ENCODE assay signal across 8 cellular contexts in genomic region chr5:74765929-74766328, GRCh38. TPM values are rescaled to one million over a fixed set of nuclear protein-coding genes. Genes with fewer than 3 reads are reported as not detected.
A peak's percentile ranks its signal among the peaks of the same experiment; 100 is the strongest.
DNase-seq lines count a peak whose midpoint lies in the region; ATAC-seq, FAIRE-seq and TF ChIP-seq lines count a peak whose summit lies in the region.

No MANE protein-coding gene starts in this region.

- no peak overlapping the region for H3K27ac Mint-ChIP-seq in CD8-positive, alpha-beta T cell

- H3K9me3 Mint-ChIP-seq in CD8-positive, alpha-beta T cell = no peaks in the 10 kb centered on the region

- H4K20me1 ChIP-seq in endothelial cell of umbilical vein (replicated peaks; ENCODE audit: control insufficient read depth, extremely low read depth, insufficient read depth, low read length) (no peaks in the 10 kb centered on the region), osteoblast (ENCODE audit: insufficient read depth, low read length) (no peaks in the 10 kb centered on the region)

- BruUV-seq in endothelial cell of umbilical vein (replicated peaks; lab: Mats Ljungman, UMichigan) = no TSS peak

- no peak for TF ChIP-seq CTCF in CD8-positive, alpha-beta T cell (IDR thresholded peaks at IDR 0.05)
- TF ChIP-seq CTCF in endothelial cell of umbilical vein (IDR thresholded peaks at IDR 0.05; ENCODE audit: extremely low read depth in 1 of 2, insufficient read depth in 1 of 2, low read depth in 1 of 2, low read length in 2 of 2) (no peak), osteoblast (IDR thresholded peaks at IDR 0.05; ENCODE audit: extremely low read depth, low read depth, low read length) (no peak)

- H3K36me3 Mint-ChIP-seq in CD8-positive, alpha-beta T cell = peaks cover 55% of the 10 kb centered on the region

- no peaks in the 10 kb centered on the region for H3K9me1 ChIP-seq in endothelial cell of umbilical vein (replicated peaks; ENCODE audit: control insufficient read depth, extremely low read depth, insufficient read depth, low read length)

- H3K4me3 ChIP-seq in CD8-positive, alpha-beta T cell (ENCODE audit: low read depth, low read length) = peak overlapping the region; percentile 94
- H3K4me3 ChIP-seq in NT2/D1 (ENCODE audit: insufficient read length, low read depth) = peak overlapping the region; percentile 91
- peak overlapping the region; percentile 73 to 98 (median 86) for H3K4me3 ChIP-seq in endothelial cell of umbilical vein (replicated peaks in 1 of 3; ENCODE audit: insufficient read depth in 1 of 3, low read depth in 1 of 3, low read length in 3 of 3)
- H3K4me3 ChIP-seq in osteoblast (ENCODE audit: insufficient read depth, low read length) = peak overlapping the region; percentile 96

- H2AFZ ChIP-seq in endothelial cell of umbilical vein (ENCODE audit: low read depth, low read length) (no peak overlapping the region), osteoblast (ENCODE audit: low read length) (peak overlapping the region; percentile 98)

- H3K9me3 ChIP-seq in CD8-positive, alpha-beta T cell (ENCODE audit: low read length) = no peaks in the 10 kb centered on the region
- H3K9me3 ChIP-seq in NT2/D1 (ENCODE audit: insufficient read depth, low read length) (no peaks in the 10 kb centered on the region), endothelial cell of umbilical vein (replicated peaks; ENCODE audit: control insufficient read depth, insufficient read depth, low read length) (no peaks in the 10 kb centered on the region), osteoblast (ENCODE audit: low read depth, low read length) (no peaks in the 10 kb centered on the region)

- peaks cover 15% of the 10 kb centered on the region for H3K36me3 ChIP-seq in CD8-positive, alpha-beta T cell (ENCODE audit: insufficient read depth, low read length)
- H3K36me3 ChIP-seq in NT2/D1 (ENCODE audit: insufficient read depth, insufficient read length, low read length) (peaks cover 44% of the 10 kb centered on the region), endothelial cell of umbilical vein (ENCODE audit: control insufficient read depth in 2 of 2, extremely low read depth in 1 of 2, insufficient read depth in 2 of 2, low read length in 2 of 2) (peaks cover 0 to 2% of the 10 kb centered on the region in 2 experiments), osteoblast (ENCODE audit: insufficient read depth, low read length) (peaks cover 22% of the 10 kb centered on the region)

- H3K27ac ChIP-seq in CD8-positive, alpha-beta T cell (ENCODE audit: low read depth, low read length) = no peak overlapping the region
- H3K27ac ChIP-seq in endothelial cell of umbilical vein (ENCODE audit: insufficient read depth, low read depth, low read length) (no peak overlapping the region), osteoblast (ENCODE audit: low read depth, low read length) (peak overlapping the region; percentile 74)

- dilution Hi-C loops in endothelial cell of umbilical vein (cut with MboI; ENCODE audit: extremely low pct_ligation_motif_present, low sequenced_read_pairs) = no loop called here

- FAIRE-seq in endothelial cell of umbilical vein (lab: Jason Lieb, UNC) (no peak), urothelium cell line (lab: Jason Lieb, UNC) (no peak)

- CTCF ChIA-PET in CD8-positive, alpha-beta T cell (lab: Charles Lee) = interaction anchor here (0.5 to 2.7 kb wide), 10 partner anchors 10 to 729 kb away, joined by 3 to 23 read pairs (median 4); partner anchors contain the start of gene ANKRD31
- CTCF ChIA-PET in endothelial cell of umbilical vein (lab: Charles Lee) = no interaction called here

- peak overlapping the region; percentile 100 for H3K4me3 Mint-ChIP-seq in CD8-positive, alpha-beta T cell

- intact Hi-C loops in CD8-positive, alpha-beta T cell (cut with DNase I, micrococcal nuclease) = loop anchor here (1.0 to 10.0 kb wide), 16 partner anchors 10 to 1489 kb away; partner anchors contain the start of genes CERT1 (in 2 of the 2), FAM169A (in 2 of the 2), GCNT4 (in 2 of the 2) and HEXB (in 2 of the 2)
- intact Hi-C loops in endothelial cell of umbilical vein (cut with micrococcal nuclease) = loop anchor here (1.0 to 2.0 kb wide), 3 partner anchors 153 to 1491 kb away; partner anchors contain the start of gene HMGCR

- ATAC-seq in CD8-positive, alpha-beta T cell = no peak
- no peak for ATAC-seq in HG03139 (IDR thresholded peaks at IDR 0.05; ENCODE audit: unreplicated experiment)

- H3K4me1 Mint-ChIP-seq in CD8-positive, alpha-beta T cell (ENCODE audit: low read depth) = peaks cover 45% of the 10 kb centered on the region

- POLR2A ChIA-PET in CD8-positive, alpha-beta T cell (lab: Charles Lee) = interaction anchor here (1.1 to 1.9 kb wide), 4 partner anchors 9 to 647 kb away, joined by 3 to 6 read pairs (median 4); partner anchors contain the start of genes ANKRD31 and FAM169A
- POLR2A ChIA-PET in endothelial cell of umbilical vein (lab: Charles Lee) = no interaction called here

- peaks cover 25% of the 10 kb centered on the region for H3K4me1 ChIP-seq in CD8-positive, alpha-beta T cell (ENCODE audit: insufficient read depth, low read length)
- H3K4me1 ChIP-seq in NT2/D1 (ENCODE audit: insufficient read depth, insufficient read length) (no peaks in the 10 kb centered on the region), endothelial cell of umbilical vein (ENCODE audit: control insufficient read depth, extremely low read depth, insufficient read depth, low read length) (peaks cover 17% of the 10 kb centered on the region), osteoblast (ENCODE audit: insufficient read depth, low read length) (peaks cover 41% of the 10 kb centered on the region)

- no peaks in the 10 kb centered on the region for H3K27me3 ChIP-seq in CD8-positive, alpha-beta T cell (ENCODE audit: insufficient read depth, low read length)
- H3K27me3 ChIP-seq in NT2/D1 (ENCODE audit: insufficient read depth, insufficient read length) (no peaks in the 10 kb centered on the region), endothelial cell of umbilical vein (ENCODE audit: control insufficient read depth in 2 of 2, insufficient read depth in 2 of 2, low read length in 2 of 2) (no peaks in the 10 kb centered on the region), osteoblast (ENCODE audit: insufficient read depth, low read length) (no peaks in the 10 kb centered on the region)

- H3K79me2 ChIP-seq in endothelial cell of umbilical vein (ENCODE audit: control insufficient read depth, insufficient read depth, low read length) = peaks cover 40% of the 10 kb centered on the region
- peaks cover 62% of the 10 kb centered on the region for H3K79me2 ChIP-seq in osteoblast (ENCODE audit: insufficient read depth, low read length)

- no peaks in the 10 kb centered on the region for H3K27me3 Mint-ChIP-seq in CD8-positive, alpha-beta T cell (ENCODE audit: low read depth)

- DNase-seq in CD8-positive, alpha-beta T cell = no peak
- DNase-seq in NT2/D1 (ENCODE audit: low read depth, low spot score) (no peak), endothelial cell of umbilical vein (ENCODE audit: low read depth, low spot score) (no peak), osteoblast (ENCODE audit: insufficient read length, low spot score, missing footprints) (no peak), urothelium cell line (ENCODE audit: low spot score) (no peak), SW 1271 (lab: John Stamatoyannopoulos, UW) (no peak)
- no peak for DNase-seq in activated CD8-positive, alpha-beta memory T cell treated with anti-CD3 and anti-CD28 coated beads for 24 hours

- H3K4me2 ChIP-seq in endothelial cell of umbilical vein (ENCODE audit: insufficient read depth, low read length) (peak overlapping the region; percentile 84), osteoblast (ENCODE audit: insufficient read depth, low read length) (peak overlapping the region; percentile 100)

- no peak for TF ChIP-seq POLR2A in endothelial cell of umbilical vein (IDR thresholded peaks at IDR 0.05; ENCODE audit: low read depth, low read length)

- H3K9ac ChIP-seq in NT2/D1 (ENCODE audit: insufficient read length, low read depth) (peak overlapping the region; percentile 38), endothelial cell of umbilical vein (replicated peaks; ENCODE audit: extremely low read depth, insufficient read depth, low read length) (peak overlapping the region; percentile 68)

TF ChIP-seq in endothelial cell of umbilical vein, 7 proteins besides CTCF, POLR2A, EP300 and RAD21:
- TF ChIP-seq FOS (IDR thresholded peaks at IDR 0.05; ENCODE audit: borderline replicate concordance, insufficient read depth, low read length) (no peak), GATA2 (IDR thresholded peaks at IDR 0.05; ENCODE audit: insufficient read depth, insufficient read length, low read depth, low read length) (no peak), MYC (IDR thresholded peaks at IDR 0.05; ENCODE audit: low read depth, low read length) (no peak), POLR2AphosphoS5 (IDR thresholded peaks at IDR 0.05; ENCODE audit: insufficient read depth, low read depth, low read length) (no peak)

RNA-seq across cellular contexts. Expression of gene GFM2, which starts 1.0 kb away (rescaled TPM):
- 10 to 100 TPM; 11.0 to 15.0 TPM for total RNA-seq in CD8-positive, alpha-beta T cell
- total RNA-seq in endothelial cell of umbilical vein (23.3 and 29.0 TPM in 2 replicates), osteoblast (22.8 and 23.0 TPM in 2 replicates)
- polyA plus RNA-seq in endothelial cell of umbilical vein = 11.5 and 16.5 TPM in 2 replicates
- 11.6 and 13.6 TPM in 2 replicates for polyA plus RNA-seq in endothelial cell of umbilical vein (2011; cell fraction: cytosol; rRNA removed)
- 51.6 and 58.9 TPM in 2 replicates for polyA plus RNA-seq in endothelial cell of umbilical vein (2011; cell fraction: nucleus; rRNA removed)
- 18.9 and 24.6 TPM in 2 replicates for polyA plus RNA-seq in endothelial cell of umbilical vein (2012)
- 25.5 and 29.3 TPM in 2 replicates for polyA minus RNA-seq in endothelial cell of umbilical vein
- polyA minus RNA-seq in endothelial cell of umbilical vein (2011; cell fraction: cytosol; rRNA and poly(A)+ RNA removed) = 16.6 TPM
- polyA minus RNA-seq in endothelial cell of umbilical vein (2011; cell fraction: nucleus; rRNA and poly(A)+ RNA removed) = 40.6 and 42.4 TPM in 2 replicates

RNA-seq across cellular contexts. Expression of gene NSA2, which starts 1.1 kb away (rescaled TPM):
- 100 to 1,000 TPM; 142 TPM for total RNA-seq in CD8-positive, alpha-beta T cell
- total RNA-seq in endothelial cell of umbilical vein = 72.4 and 73.8 TPM in 2 replicates
- polyA plus RNA-seq in endothelial cell of umbilical vein = 9.7 and 20.7 TPM in 2 replicates
- 48.9 and 63.6 TPM in 2 replicates for polyA plus RNA-seq in endothelial cell of umbilical vein (2011; cell fraction: cytosol; rRNA removed)
- polyA plus RNA-seq in endothelial cell of umbilical vein (2011; cell fraction: nucleus; rRNA removed) = 14.4 and 34.8 TPM in 2 replicates
- polyA plus RNA-seq in endothelial cell of umbilical vein (2012) = 75.6 and 88.8 TPM in 2 replicates
- polyA minus RNA-seq in endothelial cell of umbilical vein = 12.6 and 14.1 TPM in 2 replicates
- 40.8 TPM for polyA minus RNA-seq in endothelial cell of umbilical vein (2011; cell fraction: cytosol; rRNA and poly(A)+ RNA removed)
- 3.9 and 8.9 TPM in 2 replicates for polyA minus RNA-seq in endothelial cell of umbilical vein (2011; cell fraction: nucleus; rRNA and poly(A)+ RNA removed)
- 75.6 and 82.8 TPM in 2 replicates for total RNA-seq in osteoblast
